18 cellular contexts compared by ENCODE assay signal in genomic region chr13:87855553-87855952, GRCh38.
"Had no signal": no experiment of that assay in that cellular context is flagged by ENCODE, and none has a peak within 500 bp of the region (broad histone marks: within the 10 kb centered on the region; RNA-seq: fewer than 3 reads in every experiment).

No MANE protein-coding gene starts in this region.

- DNase-seq: KBM-7, MV-4-11, NCI-H1048, NCI-H1105 treated with DMSO at 0.1 percent for 48 hours, NCI-H1417 treated with DMSO at 0.1 percent for 48 hours, NCI-H146, NCI-H1694 treated with DMSO at 0.1 percent for 48 hours, NCI-H1930, NCI-H2081, NCI-H2107, NCI-H2227 treated with DMSO at 0.1 percent for 48 hours, NCI-H524, NCI-H526 treated with DMSO at 0.1 percent for 48 hours, NCI-H748 treated with DMSO at 0.1 percent for 48 hours, SHP77, SK-N-SH, SW 1271 had no signal

- H3K9me3 ChIP-seq: SK-N-SH had no signal

- H3K27ac ChIP-seq: RWPE1 had no signal
